ENCODE assay signal across 34 cellular contexts in the genomic region with DNA sequence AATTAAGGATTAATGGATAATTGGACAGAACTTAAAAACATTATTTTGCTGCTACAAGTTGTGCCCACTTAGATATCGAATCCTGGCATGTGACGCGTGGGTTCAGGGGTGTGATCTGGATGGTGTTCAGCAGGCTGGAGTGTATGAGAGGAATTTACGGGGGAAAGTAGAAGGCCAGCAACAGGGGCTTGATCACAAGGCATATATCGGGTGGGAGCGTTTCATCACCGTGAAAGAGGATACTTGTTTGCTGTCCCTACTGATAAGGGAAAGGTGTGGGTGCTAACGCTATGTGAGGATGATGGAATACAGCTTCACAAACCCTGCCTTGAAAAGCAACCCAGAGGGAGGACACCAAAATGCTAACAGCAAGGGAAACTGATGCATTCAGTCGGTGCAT. TPM values are rescaled to one million over a fixed set of nuclear protein-coding genes. Genes with fewer than 3 reads are reported as not detected.
"Had no signal": no experiment of that assay in that cellular context is flagged by ENCODE, and none has a peak within 500 bp of the region (broad histone marks: within the 10 kb centered on the region; RNA-seq: fewer than 3 reads in every experiment).

No MANE protein-coding gene starts in this region.

- ATAC-seq: activated CD4-positive, alpha-beta T cell treated with anti-CD3 and anti-CD28 coated beads for 36 hours; activated T-helper 17 cell treated with anti-CD3 and anti-CD28 coated beads, Interleukin-2, amount 50 U/mL, for 72 hours; body of pancreas; effector memory CD8-positive, alpha-beta T cell; foreskin keratinocyte; gastrocnemius medialis; heart left ventricle; T-helper 17 cell had no signal

- DNase-seq: activated B cell treated with CpG ODN at 0.5 μM for 24 hours; activated CD4-positive, alpha-beta memory T cell treated with anti-CD3 and anti-CD28 coated beads, Interleukin-2, amount 10 ng/mL, durations not matched to agents 7 days and 5 days; activated CD4-positive, alpha-beta T cell treated with anti-CD3 and anti-CD28 coated beads for 36 hours; activated CD4-positive, alpha-beta T cell treated with anti-CD3 and anti-CD28 coated beads, Interleukin-2, amount 10 ng/mL, durations not matched to agents 24 days and 14 days; activated CD4-positive, alpha-beta T cell treated with anti-CD3 and anti-CD28 coated beads, Interleukin-2, amount 50 U/mL, for 4 hours; activated CD4-positive, CD25-positive, alpha-beta regulatory T cell treated with anti-CD3 and anti-CD28 coated beads, Interleukin-2, amount 50 U/mL, for 72 hours; activated CD8-positive, alpha-beta memory T cell treated with anti-CD3 and anti-CD28 coated beads, Interleukin-2, amount 50 U/mL, for 48 hours; activated effector memory CD4-positive, alpha-beta T cell treated with Interleukin-2 at 50 U/mL for 16 hours; activated gamma-delta T cell treated with Interleukin-2 at 50 U/mL for 16 hours; activated naive CD4-positive, alpha-beta T cell treated with anti-CD3 and anti-CD28 coated beads, Interleukin-2, amount 50 U/mL, for 16 hours; activated naive CD4-positive, alpha-beta T cell treated with Interleukin-2 at 50 U/mL for 16 hours; activated T-cell treated with anti-CD3 and anti-CD28 coated beads for 4 hours; activated T-cell treated with anti-CD3 and anti-CD28 coated beads, Interleukin-2, amount 50 U/mL, for 24 hours; amygdala; aorta; body of pancreas; caudate nucleus; cortex of kidney; dermis blood vessel endothelial cell; effector CD4-positive, alpha-beta T cell; effector memory CD8-positive, alpha-beta T cell; erythroblast; foreskin keratinocyte; gastrocnemius medialis; glutamatergic neuron; T-helper 1 cell; T-helper 17 cell; T1000; WERI-Rb-1 had no signal

- H3K27ac Mint-ChIP-seq: activated B cell treated with CpG ODN at 0.5 μM for 24 hours; activated CD4-positive, alpha-beta memory T cell treated with anti-CD3 and anti-CD28 coated beads, Interleukin-2, amount 10 ng/mL, durations not matched to agents 7 days and 5 days; activated CD4-positive, alpha-beta T cell treated with anti-CD3 and anti-CD28 coated beads for 36 hours; activated CD4-positive, alpha-beta T cell treated with anti-CD3 and anti-CD28 coated beads, Interleukin-2, amount 10 ng/mL, durations not matched to agents 24 days and 14 days; activated naive CD8-positive, alpha-beta T cell; activated T-cell treated with anti-CD3 and anti-CD28 coated beads, Interleukin-2, amount 50 U/mL, for 24 hours; activated T-helper 17 cell treated with anti-CD3 and anti-CD28 coated beads, Interleukin-2, amount 50 U/mL, for 72 hours; effector memory CD8-positive, alpha-beta T cell; T-helper 17 cell; T-helper 2 cell treated with Interferon-gamma antibody and Interleukin-4, amounts not matched to agents 5 μg/mL and 100 μg/mL, for 36 hours had no signal

- H3K36me3 ChIP-seq: gastrocnemius medialis, WERI-Rb-1 had no signal

- H3K4me1 Mint-ChIP-seq: activated CD4-positive, alpha-beta memory T cell treated with anti-CD3 and anti-CD28 coated beads, Interleukin-2, amount 10 ng/mL, durations not matched to agents 7 days and 5 days; activated T-helper 17 cell treated with anti-CD3 and anti-CD28 coated beads, Interleukin-2, amount 50 U/mL, for 72 hours had no signal

- H3K4me3 ChIP-seq: body of pancreas, esophagus muscularis mucosa, gastrocnemius medialis, heart left ventricle had no signal

- H3K9me3 Mint-ChIP-seq: activated B cell treated with CpG ODN at 0.5 μM for 24 hours; activated CD4-positive, alpha-beta memory T cell treated with anti-CD3 and anti-CD28 coated beads, Interleukin-2, amount 10 ng/mL, durations not matched to agents 7 days and 5 days; activated CD4-positive, alpha-beta T cell treated with anti-CD3 and anti-CD28 coated beads, Interleukin-2, amount 10 ng/mL, durations not matched to agents 24 days and 14 days; activated T-cell treated with anti-CD3 and anti-CD28 coated beads, Interleukin-2, amount 50 U/mL, for 24 hours; activated T-helper 17 cell treated with anti-CD3 and anti-CD28 coated beads, Interleukin-2, amount 50 U/mL, for 72 hours; effector memory CD8-positive, alpha-beta T cell; T-helper 2 cell treated with Interferon-gamma antibody and Interleukin-4, amounts not matched to agents 5 μg/mL and 100 μg/mL, for 36 hours had no signal

- H3K36me3 Mint-ChIP-seq: activated naive CD8-positive, alpha-beta T cell had no signal

- H3K4me3 Mint-ChIP-seq: activated B cell treated with CpG ODN at 0.5 μM for 24 hours; activated CD4-positive, alpha-beta memory T cell treated with anti-CD3 and anti-CD28 coated beads, Interleukin-2, amount 10 ng/mL, durations not matched to agents 7 days and 5 days; activated CD4-positive, alpha-beta T cell treated with anti-CD3 and anti-CD28 coated beads for 36 hours; activated CD4-positive, alpha-beta T cell treated with anti-CD3 and anti-CD28 coated beads, Interleukin-2, amount 10 ng/mL, durations not matched to agents 24 days and 14 days; activated T-cell treated with anti-CD3 and anti-CD28 coated beads, Interleukin-2, amount 50 U/mL, for 24 hours; activated T-helper 17 cell treated with anti-CD3 and anti-CD28 coated beads, Interleukin-2, amount 50 U/mL, for 72 hours; effector memory CD8-positive, alpha-beta T cell; T-helper 17 cell; T-helper 2 cell treated with Interferon-gamma antibody and Interleukin-4, amounts not matched to agents 5 μg/mL and 100 μg/mL, for 36 hours had no signal

- H3K27ac ChIP-seq: body of pancreas, esophagus muscularis mucosa, foreskin keratinocyte, gastrocnemius medialis, heart left ventricle, WERI-Rb-1 had no signal

- H3K4me1 ChIP-seq: foreskin keratinocyte, gastrocnemius medialis had no signal

- H3K9me3 ChIP-seq: body of pancreas, esophagus muscularis mucosa, gastrocnemius medialis, heart left ventricle had no signal

RNA-seq across cellular contexts. Expression of gene HHIPL1, which starts 13.3 kb away (rescaled TPM):
- total RNA-seq: activated B cell treated with CpG ODN at 0.5 μM for 24 hours; activated CD4-positive, alpha-beta T cell treated with anti-CD3 and anti-CD28 coated beads, Interleukin-2, amount 10 ng/mL, durations not matched to agents 24 days and 14 days had no signal

RNA-seq across cellular contexts. Expression of gene CYP46A1, which starts 25.9 kb away (rescaled TPM):
- total RNA-seq: activated B cell treated with CpG ODN at 0.5 μM for 24 hours had no signal
